9 cellular contexts compared by ENCODE assay signal in genomic region chr15:63051701-63052066, GRCh38. TPM values are rescaled to one million over a fixed set of nuclear protein-coding genes. Genes with fewer than 3 reads are reported as not detected.
A peak's percentile ranks its signal among the peaks of the same experiment; 100 is the strongest.
DNase-seq lines count a peak whose midpoint lies in the region; ATAC-seq and TF ChIP-seq lines count a peak whose summit lies in the region.
"Had no signal": no experiment of that assay in that cellular context is flagged by ENCODE, and none has a peak within 500 bp of the region (broad histone marks: within the 10 kb centered on the region; RNA-seq: fewer than 3 reads in every experiment).

No MANE protein-coding gene starts in this region.

- H3F3A ChIP-seq in PC-3 (ENCODE audit: low read length, unreplicated experiment): no peaks in the 10 kb centered on the region

- H3K4me3 ChIP-seq in PC-3 (ENCODE audit: low read length): peak overlapping the region; percentile 81; the same call in 1 of the 2 replicates
- peak overlapping the region in 1 of 2 donors; percentile 83 for H3K4me3 ChIP-seq in gastroesophageal sphincter
- H3K4me3 ChIP-seq in psoas muscle: no peak overlapping the region

- no TSS peak for BruUV-seq in PC-3 (replicated peaks; lab: Mats Ljungman, UMichigan)

- no peak overlapping the region for H2AFZ ChIP-seq in PC-3 (ENCODE audit: low read length)

- DNase-seq in PC-3 (no peak), psoas muscle (no peak), dermis blood vessel endothelial cell (no peak)
- DNase-seq in activated effector memory CD4-positive, alpha-beta T cell treated with anti-CD3 and anti-CD28 coated beads, Interleukin-2, amount 50 U/mL, for 16 hours: no peak
- DNase-seq: dorsolateral prefrontal cortex had no signal

- CTCF ChIA-PET in PC-3 (lab: Charles Lee): no interaction called here

- H3K9ac ChIP-seq in PC-3 (ENCODE audit: low read length): peak overlapping the region; percentile 14; the same call in 1 of the 2 replicates

- no peak for ATAC-seq in PC-3
- ATAC-seq in gastroesophageal sphincter: no peak
- ATAC-seq in psoas muscle: no peak
- no peak for ATAC-seq in GM19328 (IDR thresholded peaks at IDR 0.05; ENCODE audit: unreplicated experiment)
- no peak for ATAC-seq in GM18498 (IDR thresholded peaks at IDR 0.05; ENCODE audit: unreplicated experiment)

- POLR2A ChIA-PET in PC-3 (lab: Charles Lee; ENCODE audit: unreplicated experiment): no interaction called here

- no peaks in the 10 kb centered on the region for H3K9me2 ChIP-seq in PC-3 (replicated peaks; ENCODE audit: low read length)

- H3K4me1 ChIP-seq in PC-3 (ENCODE audit: insufficient read depth, low read length) (peaks cover 35% of the 10 kb centered on the region), gastroesophageal sphincter (peaks cover 13 to 91% (median 45%) of the 10 kb centered on the region in 3 donors), psoas muscle (peaks cover 68% of the 10 kb centered on the region)

- H3K27me3 ChIP-seq in PC-3 (ENCODE audit: low read length) (no peaks in the 10 kb centered on the region), gastroesophageal sphincter (no peaks in the 10 kb centered on the region), psoas muscle (ENCODE audit: insufficient read depth in 3 of 3, low read length in 2 of 3) (no peaks in the 10 kb centered on the region)
- H3K27me3 ChIP-seq: dorsolateral prefrontal cortex had no signal

- H3K4me2 ChIP-seq in PC-3 (ENCODE audit: low read length): peak overlapping the region; percentile 91

- H3K9me3 ChIP-seq in PC-3 (ENCODE audit: low read length) (no peaks in the 10 kb centered on the region), gastroesophageal sphincter (no peaks in the 10 kb centered on the region), psoas muscle (no peaks in the 10 kb centered on the region)

- H3K27ac ChIP-seq in 22Rv1 (peak overlapping the region; percentile 88), PC-3 (ENCODE audit: low read length) (peak overlapping the region; percentile 89), gastroesophageal sphincter (peak overlapping the region; percentile 96 to 98 (median 98)), psoas muscle (peak overlapping the region; percentile 94)

- TF ChIP-seq CTCF in 22Rv1 (IDR thresholded peaks at IDR 0.05): no peak
- no peak for TF ChIP-seq CTCF in PC-3 (conservative IDR thresholded peaks at IDR 0.05; ENCODE audit: low read depth, low read length)
- no peak for TF ChIP-seq CTCF in gastroesophageal sphincter (IDR thresholded peaks at IDR 0.05)
- TF ChIP-seq CTCF in psoas muscle (IDR thresholded peaks at IDR 0.05): no peak

- TF ChIP-seq EP300 in gastroesophageal sphincter (IDR thresholded peaks at IDR 0.05): no peak

- no peaks in the 10 kb centered on the region for H3K36me3 ChIP-seq in PC-3 (ENCODE audit: low read depth, low read length)
- peaks cover 0 to 42% of the 10 kb centered on the region in 2 donors for H3K36me3 ChIP-seq in gastroesophageal sphincter
- H3K36me3 ChIP-seq in psoas muscle (ENCODE audit: insufficient read depth in 1 of 2, low read depth in 1 of 2): peaks cover 0 to 16% of the 10 kb centered on the region in 2 donors

- H3K79me2 ChIP-seq in PC-3 (ENCODE audit: low read length): peaks cover 77% of the 10 kb centered on the region

- no peaks in the 10 kb centered on the region for H4K20me1 ChIP-seq in PC-3 (ENCODE audit: low read length)

- no peak for TF ChIP-seq POLR2A in gastroesophageal sphincter (IDR thresholded peaks at IDR 0.05)

- intact Hi-C loops in PC-3 (cut with micrococcal nuclease): no loop called here
- intact Hi-C loops in psoas muscle (cut with DNase I): no loop called here

RNA-seq across cellular contexts. Expression of gene TPM1, which starts 9.1 kb away (rescaled TPM):
- total RNA-seq in PC-3 (2014; rRNA removed): 127 and 156 TPM in 2 replicates
- 1,000 to 10,000 TPM; 3,599 to 7,152 (median 6,397) TPM for total RNA-seq in gastroesophageal sphincter
- 1,000 to 10,000 TPM; 1,097 to 5,131 (median 2,563) TPM for total RNA-seq in psoas muscle
- 1,000 to 10,000 TPM; 1,146 to 4,515 (median 3,805) TPM for polyA plus RNA-seq in psoas muscle
- 309 and 334 TPM in 2 replicates for total RNA-seq in dermis blood vessel endothelial cell
